Comparison of ENCODE assay signal across 8 cellular contexts in the genomic region with DNA sequence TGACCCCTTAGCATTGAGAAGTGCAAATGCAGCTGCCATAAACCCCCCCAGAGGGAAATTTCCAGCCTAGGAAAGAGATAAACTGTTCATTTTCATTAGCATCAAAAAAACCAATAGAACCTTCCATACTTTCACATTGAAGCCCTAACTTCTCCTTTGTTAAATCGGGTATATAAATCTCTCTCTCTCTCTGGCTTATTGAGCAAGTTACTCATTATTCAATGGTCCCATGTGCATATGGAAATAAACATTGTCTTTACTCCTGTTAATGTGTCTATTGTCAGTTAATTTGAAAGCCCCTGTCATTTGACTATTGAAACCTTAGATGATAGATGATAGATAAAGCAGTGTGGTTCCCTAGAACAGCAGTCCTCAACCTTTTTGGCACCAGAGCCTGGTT. TPM values are rescaled to one million over a fixed set of nuclear protein-coding genes. Genes with fewer than 3 reads are reported as not detected.
"Had no signal": no experiment of that assay in that cellular context is flagged by ENCODE, and none has a peak within 500 bp of the region (broad histone marks: within the 10 kb centered on the region; RNA-seq: fewer than 3 reads in every experiment).

No MANE protein-coding gene starts in this region.

- H3K4me3 ChIP-seq: GM12878 had no signal

- FAIRE-seq: G401.6, GM12878, GM12891, GM12892, GM18507, GM19239 had no signal

- DNase-seq: GDM1, GF-D8 had no signal

RNA-seq across cellular contexts. Expression of a gene that starts 46.9 kb away (rescaled TPM):
- total RNA-seq: GM12878 had no signal
